Comparison of ENCODE assay signal across 8 cellular contexts in genomic region chr19:47013041-47013517, GRCh38. TPM values are rescaled to one million over a fixed set of nuclear protein-coding genes. Genes with fewer than 3 reads are reported as not detected.
DNase-seq lines count a peak whose midpoint lies in the region; ATAC-seq, FAIRE-seq and TF ChIP-seq lines count a peak whose summit lies in the region.

No MANE protein-coding gene starts in this region.

- H3K27me3 ChIP-seq in Karpas-422 (ENCODE audit: low read length) (no peaks in the 10 kb centered on the region), gastroesophageal sphincter (peaks cover 13% of the 10 kb centered on the region), pancreas (no peaks in the 10 kb centered on the region), upper lobe of right lung (no peaks in the 10 kb centered on the region)

- H3K4me1 ChIP-seq in Karpas-422 (ENCODE audit: low read length) (no peaks in the 10 kb centered on the region), gastroesophageal sphincter (peaks cover 0 to 8% (median 0%) of the 10 kb centered on the region in 3 donors), pancreas (no peaks in the 10 kb centered on the region), upper lobe of right lung (no peaks in the 10 kb centered on the region)

- ATAC-seq in gastroesophageal sphincter (peak; percentile 96), pancreas (peak; percentile 98 to 100 (median 100)), upper lobe of right lung (peak; percentile 99), HG02759 (IDR thresholded peaks at IDR 0.05; ENCODE audit: unreplicated experiment) (no peak)

- DNase-seq in DMS79 treated with DMSO at 0.1 percent for 48 hours (lab: John Stamatoyannopoulos, UW) (peak; percentile 70), Karpas-422 (peak; percentile 72), SHP77 (lab: John Stamatoyannopoulos, UW) (peak; percentile 60 to 84), activated gamma-delta T cell treated with Interleukin-2 at 50 U/mL for 16 hours (peak; percentile 57), pancreas (peak; percentile 62 to 95 (median 88)), upper lobe of right lung (peak; percentile 90)

- H3K9me2 ChIP-seq in Karpas-422 (replicated peaks; ENCODE audit: insufficient read depth, low read length) = no peaks in the 10 kb centered on the region

- TF ChIP-seq POLR2A in gastroesophageal sphincter (IDR thresholded peaks at IDR 0.05) = no peak

- no peak overlapping the region for H3K27ac ChIP-seq in Karpas-422 (ENCODE audit: low read length)
- H3K27ac ChIP-seq in gastroesophageal sphincter = no peak overlapping the region
- no peak overlapping the region for H3K27ac ChIP-seq in pancreas
- H3K27ac ChIP-seq in upper lobe of right lung = no peak overlapping the region

- no peaks in the 10 kb centered on the region for H3K36me3 ChIP-seq in Karpas-422 (ENCODE audit: insufficient read depth, low read length)
- H3K36me3 ChIP-seq in gastroesophageal sphincter = no peaks in the 10 kb centered on the region
- no peaks in the 10 kb centered on the region for H3K36me3 ChIP-seq in pancreas
- no peaks in the 10 kb centered on the region for H3K36me3 ChIP-seq in upper lobe of right lung

- no peaks in the 10 kb centered on the region for H3K79me2 ChIP-seq in Karpas-422 (ENCODE audit: low read length)

- H4K20me1 ChIP-seq in Karpas-422 (ENCODE audit: insufficient read depth, low read depth, low read length) = no peaks in the 10 kb centered on the region

- no peak overlapping the region for H3K4me3 ChIP-seq in Karpas-422 (ENCODE audit: low read length)
- H3K4me3 ChIP-seq in gastroesophageal sphincter = no peak overlapping the region
- H3K4me3 ChIP-seq in pancreas = no peak overlapping the region
- no peak overlapping the region for H3K4me3 ChIP-seq in upper lobe of right lung

- no peak for TF ChIP-seq EP300 in gastroesophageal sphincter (IDR thresholded peaks at IDR 0.05)

- WGBS in gastroesophageal sphincter (ENCODE audit: low coverage in 1 of 2), 2 donors = 17 to 20% methylated on average over 6 to 7 of the region's 16 CpGs
- 6 to 9% methylated on average over 16 of the region's 16 CpGs for whole genome bisulfite sequencing in pancreas, 2 donors

- peak overlapping the region; percentile 28; the same call in 1 of the 2 replicates for H2AFZ ChIP-seq in Karpas-422 (ENCODE audit: low read length)

- intact Hi-C loops in pancreas (cut with DNase I) (no loop called here), upper lobe of right lung (cut with DNase I) (no loop called here)

- no peak overlapping the region for H3K9ac ChIP-seq in Karpas-422 (ENCODE audit: low read length)

- FAIRE-seq in pancreas (lab: Jason Lieb, UNC) = no peak

- TF ChIP-seq CTCF in gastroesophageal sphincter (IDR thresholded peaks at IDR 0.05) = peak in 3 of 4 experiments; percentile 96 to 99 (median 96)
- peak; percentile 96 to 99 (median 98) for TF ChIP-seq CTCF in pancreas (IDR thresholded peaks at IDR 0.05)
- TF ChIP-seq CTCF in upper lobe of right lung (IDR thresholded peaks at IDR 0.05) = peak; percentile 99

- H3K4me2 ChIP-seq in Karpas-422 (ENCODE audit: low read depth, low read length, poor library complexity, severe bottlenecking) = no peak overlapping the region

- H3K9me3 ChIP-seq in Karpas-422 (ENCODE audit: low read length) (no peaks in the 10 kb centered on the region), gastroesophageal sphincter (no peaks in the 10 kb centered on the region), pancreas (no peaks in the 10 kb centered on the region), upper lobe of right lung (no peaks in the 10 kb centered on the region)

RNA-seq across cellular contexts. Expression of gene NPAS1, which starts 6.6 kb away (rescaled TPM):
- 4.8 and 5.7 TPM in 2 replicates for total RNA-seq in Karpas-422 (2014; rRNA removed; shearing (Covaris generic); ENCODE audit: low replicate concordance)
- total RNA-seq in gastroesophageal sphincter (under 1 TPM in 1 of 4 donors, not detected in 3; 0.85 TPM), pancreas (under 1 TPM; 0.12 to 0.42 (median 0.23) TPM), upper lobe of right lung (1.3 TPM)
- under 1 TPM; 0.46 to 0.49 TPM for polyA plus RNA-seq in pancreas

RNA-seq across cellular contexts. Expression of gene TMEM160, which starts 35.3 kb away (rescaled TPM):
- 35.8 and 67.5 TPM in 2 replicates for total RNA-seq in Karpas-422 (2014; rRNA removed; shearing (Covaris generic); ENCODE audit: low replicate concordance)
- total RNA-seq in gastroesophageal sphincter = 10 to 100 TPM in 3 of 4 donors, 1 to 10 TPM in 1; 7.3 to 55.6 (median 33.4) TPM
- 10 to 100 TPM; 11.9 to 17.8 (median 13.6) TPM for total RNA-seq in pancreas
- 1 to 10 TPM; 3.4 to 6.0 TPM for polyA plus RNA-seq in pancreas
- total RNA-seq in upper lobe of right lung = 28.0 TPM
